ENCODE assay signal across 25 cellular contexts in genomic region chr9:73158723-73159122, GRCh38. TPM values are rescaled to one million over a fixed set of nuclear protein-coding genes. Genes with fewer than 3 reads are reported as not detected.
DNase-seq lines count a peak whose midpoint lies in the region; ATAC-seq, FAIRE-seq and TF ChIP-seq lines count a peak whose summit lies in the region.
"Had no signal": no experiment of that assay in that cellular context is flagged by ENCODE, and none has a peak within 500 bp of the region (broad histone marks: within the 10 kb centered on the region; RNA-seq: fewer than 3 reads in every experiment).

No MANE protein-coding gene starts in this region.

- H4K20me1 ChIP-seq in keratinocyte (ENCODE audit: control insufficient read depth, extremely low read depth, insufficient read depth, low read length) (peaks cover 22% of the 10 kb centered on the region), Karpas-422 (ENCODE audit: insufficient read depth, low read depth, low read length) (no peaks in the 10 kb centered on the region)

- H3K9ac ChIP-seq in keratinocyte (ENCODE audit: control insufficient read depth, extremely low read depth, insufficient read depth, low read length), result no peak overlapping the region
- no peak overlapping the region for H3K9ac ChIP-seq in Karpas-422 (ENCODE audit: low read length)

- H3K4me2 ChIP-seq in A549, result peak overlapping the region; percentile 89
- no peak overlapping the region for H3K4me2 ChIP-seq in keratinocyte (ENCODE audit: control insufficient read depth, extremely low read depth, insufficient read depth, low read depth, low read length)
- no peak overlapping the region for H3K4me2 ChIP-seq in Karpas-422 (ENCODE audit: low read depth, low read length, poor library complexity, severe bottlenecking)

- WGBS in A549 (ENCODE audit: missing lambda C conversion rate), result 65% methylated on average over 6 of the region's 6 CpGs

- 0 out of 3 replicates have a peak overlapping the region, but pooled peaks have one; percentile 62 for H3K4me3 ChIP-seq in A549
- no peak overlapping the region for H3K4me3 ChIP-seq in keratinocyte (ENCODE audit: control insufficient read depth in 2 of 3, extremely low read depth in 1 of 3, insufficient read depth in 2 of 3, low read depth in 1 of 3, low read length in 3 of 3)
- H3K4me3 ChIP-seq in Karpas-422 (ENCODE audit: low read length), result no peak overlapping the region
- no peak overlapping the region for H3K4me3 ChIP-seq in WERI-Rb-1 (ENCODE audit: low read depth, low read length)
- H3K4me3 ChIP-seq: K562 had no signal

- no peaks in the 10 kb centered on the region for H3K9me2 ChIP-seq in Karpas-422 (replicated peaks; ENCODE audit: insufficient read depth, low read length)

- FAIRE-seq in A549 (lab: Jason Lieb, UNC) (no peak), keratinocyte (lab: Jason Lieb, UNC) (peak; percentile 32)
- FAIRE-seq: K562, kidney, RCC 7860 had no signal

- TF ChIP-seq RAD21 in A549 (conservative IDR thresholded peaks at IDR 0.05 in 1 of 2, IDR thresholded peaks at IDR 0.05 in 1 of 2), result no peak

- H3K9me1 ChIP-seq in keratinocyte (ENCODE audit: control insufficient read depth, extremely low read depth, insufficient read depth, low read length), result no peaks in the 10 kb centered on the region

- H3K9me3 ChIP-seq in A549, result no peaks in the 10 kb centered on the region
- H3K9me3 ChIP-seq in CD4-positive, alpha-beta T cell (ENCODE audit: control insufficient read depth, low read length), result no peaks in the 10 kb centered on the region
- no peaks in the 10 kb centered on the region for H3K9me3 ChIP-seq in T-helper 17 cell (ENCODE audit: control insufficient read depth, low read length, poor library complexity, severe bottlenecking)
- no peaks in the 10 kb centered on the region for H3K9me3 ChIP-seq in keratinocyte (ENCODE audit: control insufficient read depth, low read depth, low read length)
- no peaks in the 10 kb centered on the region for H3K9me3 ChIP-seq in Karpas-422 (ENCODE audit: low read length)
- H3K9me3 ChIP-seq in WERI-Rb-1 (ENCODE audit: severe bottlenecking), result no peaks in the 10 kb centered on the region

- intact Hi-C loops in CD4-positive, alpha-beta T cell (cut with DNase I, micrococcal nuclease), result no loop called here

- peaks cover 67% of the 10 kb centered on the region for H3K36me3 Mint-ChIP-seq in CD4-positive, alpha-beta T cell (ENCODE audit: low read depth)
- peaks cover 4% of the 10 kb centered on the region for H3K36me3 Mint-ChIP-seq in T-helper 17 cell (ENCODE audit: low read depth)
- H3K36me3 Mint-ChIP-seq: stimulated activated memory B cell treated with anti-CD40 and anti-IgM and Interleukin-4, amounts not matched to agents 10 μg/mL and 1 μg/mL and 100 μg/mL, for 72 hours had no signal

- no peak for TF ChIP-seq POLR2A in A549 (IDR thresholded peaks at IDR 0.05; ENCODE audit: low read length)

- no peaks in the 10 kb centered on the region for H3K27me3 ChIP-seq in CD4-positive, alpha-beta T cell (ENCODE audit: control insufficient read depth, insufficient read depth, low read length)
- H3K27me3 ChIP-seq in keratinocyte (ENCODE audit: control insufficient read depth, extremely low read depth, insufficient read depth, low read length), result no peaks in the 10 kb centered on the region
- no peaks in the 10 kb centered on the region for H3K27me3 ChIP-seq in Karpas-422 (ENCODE audit: low read length)
- no peaks in the 10 kb centered on the region for H3K27me3 ChIP-seq in WERI-Rb-1 (ENCODE audit: insufficient read depth, low read depth, severe bottlenecking)

- H3K27me3 Mint-ChIP-seq in CD4-positive, alpha-beta T cell, result no peaks in the 10 kb centered on the region
- no peaks in the 10 kb centered on the region for H3K27me3 Mint-ChIP-seq in T-helper 17 cell
- H3K27me3 Mint-ChIP-seq: effector memory CD8-positive, alpha-beta T cell; stimulated activated memory B cell treated with anti-CD40 and anti-IgM and Interleukin-4, amounts not matched to agents 10 μg/mL and 1 μg/mL and 100 μg/mL, for 72 hours had no signal

- H2AFZ ChIP-seq in keratinocyte (ENCODE audit: control insufficient read depth, low read length) (no peak overlapping the region), Karpas-422 (ENCODE audit: low read length) (no peak overlapping the region)

- peak overlapping the region in 1 of 2 experiments; percentile 78; a peak in 3 of 6 replicates for H3K27ac ChIP-seq in A549
- H3K27ac ChIP-seq in CD4-positive, alpha-beta T cell (ENCODE audit: low read depth, low read length), result no peak overlapping the region
- H3K27ac ChIP-seq in keratinocyte (ENCODE audit: control insufficient read depth, insufficient read depth, low read length), result no peak overlapping the region
- H3K27ac ChIP-seq in Karpas-422 (ENCODE audit: low read length), result no peak overlapping the region
- H3K27ac ChIP-seq in WERI-Rb-1, result no peak overlapping the region

- DNase-seq in A549 (ENCODE audit: low read depth in 1 of 2, low spot score in 1 of 2) (no peak), T-helper 17 cell (no peak), keratinocyte (ENCODE audit: low read depth, low spot score) (no peak), Karpas-422 (no peak), WERI-Rb-1 (no peak)
- no peak for DNase-seq in CD4-positive, alpha-beta T cell
- DNase-seq in stimulated activated naive CD4-positive, alpha-beta T cell treated with Interleukin-2 at 50 U/mL for 16 hours (lab: John Stamatoyannopoulos, UW), result no peak
- DNase-seq: activated effector memory CD4-positive, alpha-beta T cell treated with anti-CD3 and anti-CD28 coated beads, Interleukin-2, amount 50 U/mL, for 16 hours; C1 segment of cervical spinal cord; effector memory CD8-positive, alpha-beta T cell; GOT3; kidney; midbrain; NCI-H1092 treated with DMSO at 0.1 percent for 48 hours; NCI-H1694 treated with DMSO at 0.1 percent for 48 hours; NCI-H446 treated with DMSO at 0.1 percent for 48 hours; NCI-H82; SHP77 treated with DMSO at 0.1 percent for 48 hours; stimulated activated CD4-positive, alpha-beta T cell treated with anti-CD3 and anti-CD28 coated beads, Interleukin-15, amount 100 ng/mL, for 24 hours; T1000 had no signal

- POLR2A ChIA-PET in A549 (lab: Yijun Ruan, JAX), result no interaction called here
- POLR2A ChIA-PET in CD4-positive, alpha-beta T cell (lab: Charles Lee), result no interaction called here

- TF ChIP-seq EP300 in A549 (IDR thresholded peaks at IDR 0.05), result no peak

- peak overlapping the region; percentile 58 for H3K27ac Mint-ChIP-seq in CD4-positive, alpha-beta T cell
- peak overlapping the region; percentile 100 for H3K27ac Mint-ChIP-seq in T-helper 17 cell
- H3K27ac Mint-ChIP-seq: nephron; stimulated activated memory B cell treated with anti-CD40 and anti-IgM and Interleukin-4, amounts not matched to agents 10 μg/mL and 1 μg/mL and 100 μg/mL, for 72 hours had no signal

- dilution Hi-C loops in keratinocyte (cut with MboI; ENCODE audit: extremely low pct_ligation_motif_present, low sequenced_read_pairs), result no loop called here

- H3K4me1 ChIP-seq in A549, result peaks cover 77% of the 10 kb centered on the region
- peaks cover 30% of the 10 kb centered on the region for H3K4me1 ChIP-seq in keratinocyte (ENCODE audit: control insufficient read depth, extremely low read depth, insufficient read depth, low read length)
- no peaks in the 10 kb centered on the region for H3K4me1 ChIP-seq in Karpas-422 (ENCODE audit: low read length)

- H3K9me3 Mint-ChIP-seq in CD4-positive, alpha-beta T cell, result no peaks in the 10 kb centered on the region
- H3K9me3 Mint-ChIP-seq: effector memory CD8-positive, alpha-beta T cell; nephron; stimulated activated memory B cell treated with anti-CD40 and anti-IgM and Interleukin-4, amounts not matched to agents 10 μg/mL and 1 μg/mL and 100 μg/mL, for 72 hours had no signal

- ATAC-seq in A549, result no peak
- ATAC-seq in CD4-positive, alpha-beta T cell (ENCODE audit: poor library complexity), result no peak
- ATAC-seq in T-helper 17 cell, result no peak
- ATAC-seq in GM21447 (IDR thresholded peaks at IDR 0.05; ENCODE audit: unreplicated experiment), result no peak
- ATAC-seq: effector memory CD8-positive, alpha-beta T cell; K562; stimulated activated memory B cell treated with anti-CD40 and anti-IgM and Interleukin-4, amounts not matched to agents 10 μg/mL and 1 μg/mL and 100 μg/mL, for 72 hours had no signal

- peaks cover 54% of the 10 kb centered on the region for H3K79me2 ChIP-seq in keratinocyte (ENCODE audit: control insufficient read depth, insufficient read depth, low read length)
- no peaks in the 10 kb centered on the region for H3K79me2 ChIP-seq in Karpas-422 (ENCODE audit: low read length)

- CTCF ChIA-PET in A549 (lab: Yijun Ruan, JAX), result interaction anchor here (1.5 to 2.0 kb wide), 3 partner anchors 13 to 51 kb away, joined by 3 to 7 read pairs (median 5); no protein-coding TSS in a partner anchor
- CTCF ChIA-PET in CD4-positive, alpha-beta T cell (lab: Charles Lee), result no interaction called here

- peak overlapping the region; percentile 30 for H3K4me3 Mint-ChIP-seq in CD4-positive, alpha-beta T cell
- H3K4me3 Mint-ChIP-seq in T-helper 17 cell, result no peak overlapping the region
- H3K4me3 Mint-ChIP-seq: nephron; stimulated activated memory B cell treated with anti-CD40 and anti-IgM and Interleukin-4, amounts not matched to agents 10 μg/mL and 1 μg/mL and 100 μg/mL, for 72 hours had no signal

- H3K36me3 ChIP-seq in keratinocyte (ENCODE audit: control insufficient read depth in 2 of 2, extremely low read depth in 1 of 2, insufficient read depth in 2 of 2, low read length in 2 of 2), result peaks cover 22 to 64% of the 10 kb centered on the region in 2 experiments
- H3K36me3 ChIP-seq in Karpas-422 (ENCODE audit: insufficient read depth, low read length), result no peaks in the 10 kb centered on the region
- no peaks in the 10 kb centered on the region for H3K36me3 ChIP-seq in WERI-Rb-1

- H3K4me1 Mint-ChIP-seq in CD4-positive, alpha-beta T cell (ENCODE audit: low read depth), result peaks cover 51% of the 10 kb centered on the region
- peaks cover 41% of the 10 kb centered on the region for H3K4me1 Mint-ChIP-seq in T-helper 17 cell
- H3K4me1 Mint-ChIP-seq: nephron; stimulated activated memory B cell treated with anti-CD40 and anti-IgM and Interleukin-4, amounts not matched to agents 10 μg/mL and 1 μg/mL and 100 μg/mL, for 72 hours had no signal

- no peak for TF ChIP-seq CTCF in A549 (IDR thresholded peaks at IDR 0.05)
- no peak for TF ChIP-seq CTCF in CD4-positive, alpha-beta T cell (IDR thresholded peaks at IDR 0.05)
- no peak for TF ChIP-seq CTCF in keratinocyte (optimal IDR thresholded peaks at IDR 0.05 in 1 of 3, IDR thresholded peaks at IDR 0.05 in 1 of 3, conservative IDR thresholded peaks at IDR 0.05 in 1 of 3; ENCODE audit: extremely low read depth in 1 of 3, insufficient read depth in 2 of 3, low read length in 3 of 3)
- no peak for TF ChIP-seq CTCF in WERI-Rb-1 (IDR thresholded peaks at IDR 0.05; ENCODE audit: low read depth, low read length)

RNA-seq across cellular contexts. Expression of gene ANXA1, which starts 7.1 kb away (rescaled TPM):
- polyA plus RNA-seq in A549 (2011; rRNA removed) (1,630 and 1,990 TPM in 2 replicates), A549 (2017; fragmentation: RNase III; extraction: RNeasy Plus Mini Kit Qiagen cat#74134 plus additional on column Dnase treatment) (1,437 to 1,601 TPM (median 1,494 TPM) in 3 replicates), keratinocyte (972 to 1,449 TPM (median 1,028 TPM) in 3 replicates)
- polyA plus RNA-seq in A549 (2012; cell fraction: cytosol; rRNA removed), result 803 and 959 TPM in 2 replicates
- 455 and 518 TPM in 2 replicates for polyA plus RNA-seq in A549 (2012; cell fraction: nucleus; rRNA removed)
- 502 and 534 TPM in 2 replicates for polyA minus RNA-seq in A549 (2011; rRNA and poly(A)+ RNA removed)
- total RNA-seq in CD4-positive, alpha-beta T cell, result 100 to 1,000 TPM; 310 to 317 TPM
- 100 to 1,000 TPM; 553 to 928 TPM for total RNA-seq in T-helper 17 cell
- polyA plus RNA-seq in keratinocyte (2011; ENCODE audit: low read depth), result 1,388 TPM
- 750 and 1,475 TPM in 2 replicates for polyA plus RNA-seq in keratinocyte (2011; cell fraction: cytosol; rRNA removed)
- polyA plus RNA-seq in keratinocyte (2011; cell fraction: nucleus; rRNA removed), result 1,170 and 1,541 TPM in 2 replicates
- polyA plus RNA-seq in keratinocyte (2012; ENCODE audit: low replicate concordance), result 740 and 1,721 TPM in 2 replicates
- polyA minus RNA-seq in keratinocyte, result 121 to 703 TPM (median 426 TPM) in 3 replicates
- 323 TPM for polyA minus RNA-seq in keratinocyte (2011; cell fraction: cytosol; rRNA and poly(A)+ RNA removed)
- polyA minus RNA-seq in keratinocyte (2011; cell fraction: nucleus; rRNA and poly(A)+ RNA removed), result 533 and 965 TPM in 2 replicates
- not detected in 2 replicates for total RNA-seq in Karpas-422 (2014; rRNA removed; shearing (Covaris generic); ENCODE audit: low replicate concordance)

Comparison
In these comparisons a context has a peak if more than half of its experiments do, and no peak if none do; other contexts are left out.
1. RNA of gene ANXA1, which starts 7.1 kb away (total RNA-seq): 553 to 928 TPM in T-helper 17 cell and 310 to 317 TPM in CD4-positive, alpha-beta T cell; not detected in Karpas-422; every median in the first group is over 100 times any median in the second.